In genomic region chr3:46954178-46954577, GRCh38 we compare ENCODE assay signal across 12 cellular contexts.
A peak's percentile ranks its signal among the peaks of the same experiment; 100 is the strongest.
DNase-seq lines count a peak whose midpoint lies in the region; TF ChIP-seq lines count a peak whose summit lies in the region.
"Had no signal": no experiment of that assay in that cellular context is flagged by ENCODE, and none has a peak within 500 bp of the region (broad histone marks: within the 10 kb centered on the region; RNA-seq: fewer than 3 reads in every experiment).

No MANE protein-coding gene starts in this region.

- H3K9me3 Mint-ChIP-seq in T-helper 2 cell treated with Interferon-gamma antibody and Interleukin-4, amounts not matched to agents 5 μg/mL and 100 μg/mL, for 36 hours = no peaks in the 10 kb centered on the region
- H3K9me3 Mint-ChIP-seq in dendritic cell treated with granulocyte-macrophage colony-stimulating factor and Interleukin-4, amounts not matched to agents 40 ng/mL and 50 ng/mL, for 4 days = no peaks in the 10 kb centered on the region

- H3K4me3 Mint-ChIP-seq in T-helper 2 cell treated with Interferon-gamma antibody and Interleukin-4, amounts not matched to agents 5 μg/mL and 100 μg/mL, for 36 hours = peak overlapping the region; percentile 86
- peak overlapping the region; percentile 4 for H3K4me3 Mint-ChIP-seq in dendritic cell treated with granulocyte-macrophage colony-stimulating factor and Interleukin-4, amounts not matched to agents 40 ng/mL and 50 ng/mL, for 4 days

- peaks cover 25% of the 10 kb centered on the region for H3K36me3 Mint-ChIP-seq in T-helper 2 cell treated with Interferon-gamma antibody and Interleukin-4, amounts not matched to agents 5 μg/mL and 100 μg/mL, for 36 hours (ENCODE audit: low read depth)
- H3K36me3 Mint-ChIP-seq in dendritic cell treated with granulocyte-macrophage colony-stimulating factor and Interleukin-4, amounts not matched to agents 40 ng/mL and 50 ng/mL, for 4 days (ENCODE audit: low read depth) = peaks cover 44% of the 10 kb centered on the region

- no peak for DNase-seq in T-helper 2 cell treated with Interferon-gamma antibody and Interleukin-4, amounts not matched to agents 5 μg/mL and 100 μg/mL, for 36 hours (ENCODE audit: low spot score)
- DNase-seq in T-helper 2 cell (no peak), NB4 (ENCODE audit: low read depth) (peak; percentile 56), NCI-H82 treated with DMSO at 0.1 percent for 48 hours (lab: John Stamatoyannopoulos, UW; ENCODE audit: unreplicated experiment) (no peak), NCI-H2196 (lab: John Stamatoyannopoulos, UW; ENCODE audit: unreplicated experiment) (no peak), DMS53 (lab: John Stamatoyannopoulos, UW) (no peak)
- DNase-seq: ACHN, NCI-H510A, SW 1271 had no signal

- TF ChIP-seq POLR2A in NB4 (IDR thresholded peaks at IDR 0.05; ENCODE audit: extremely low read depth, insufficient read length) = no peak

- peaks cover 72% of the 10 kb centered on the region for H3K4me1 Mint-ChIP-seq in T-helper 2 cell treated with Interferon-gamma antibody and Interleukin-4, amounts not matched to agents 5 μg/mL and 100 μg/mL, for 36 hours (ENCODE audit: low read depth)
- peaks cover 94% of the 10 kb centered on the region for H3K4me1 Mint-ChIP-seq in dendritic cell treated with granulocyte-macrophage colony-stimulating factor and Interleukin-4, amounts not matched to agents 40 ng/mL and 50 ng/mL, for 4 days (ENCODE audit: low read depth)

- intact Hi-C loops in dendritic cell treated with granulocyte-macrophage colony-stimulating factor and Interleukin-4, amounts not matched to agents 40 ng/mL and 50 ng/mL, for 4 days (cut with micrococcal nuclease) = no loop called here

- no peak overlapping the region for H3K4me3 ChIP-seq in NB4 (ENCODE audit: low read depth, low read length)
- H3K4me3 ChIP-seq in skin epidermis = no peak overlapping the region
- H3K4me3 ChIP-seq: tibial artery had no signal

- peak overlapping the region in 14 of 21 experiments; percentile 8 to 77 (median 44) for H3K27ac ChIP-seq in skin epidermis
- H3K27ac ChIP-seq: tibial artery had no signal

- H3K27ac Mint-ChIP-seq in T-helper 2 cell treated with Interferon-gamma antibody and Interleukin-4, amounts not matched to agents 5 μg/mL and 100 μg/mL, for 36 hours = peak overlapping the region; percentile 87
- peak overlapping the region; percentile 20 for H3K27ac Mint-ChIP-seq in dendritic cell treated with granulocyte-macrophage colony-stimulating factor and Interleukin-4, amounts not matched to agents 40 ng/mL and 50 ng/mL, for 4 days

- H3K27me3 Mint-ChIP-seq in T-helper 2 cell treated with Interferon-gamma antibody and Interleukin-4, amounts not matched to agents 5 μg/mL and 100 μg/mL, for 36 hours (ENCODE audit: low read depth) = no peaks in the 10 kb centered on the region
- H3K27me3 Mint-ChIP-seq in dendritic cell treated with granulocyte-macrophage colony-stimulating factor and Interleukin-4, amounts not matched to agents 40 ng/mL and 50 ng/mL, for 4 days = no peaks in the 10 kb centered on the region

- TF ChIP-seq CTCF in NB4 (IDR thresholded peaks at IDR 0.05; ENCODE audit: low read depth, low read length) = no peak
